ENCODE assay signal across 14 cellular contexts in genomic region chr5:179613460-179614071, GRCh38. TPM values are rescaled to one million over a fixed set of nuclear protein-coding genes. Genes with fewer than 3 reads are reported as not detected.
A peak's percentile ranks its signal among the peaks of the same experiment; 100 is the strongest.
DNase-seq lines count a peak whose midpoint lies in the region; ATAC-seq and TF ChIP-seq lines count a peak whose summit lies in the region.
"Had no signal": no experiment of that assay in that cellular context is flagged by ENCODE, and none has a peak within 500 bp of the region (broad histone marks: within the 10 kb centered on the region; RNA-seq: fewer than 3 reads in every experiment).

No MANE protein-coding gene starts in this region.

- H3K27me3 ChIP-seq in A673 (replicated peaks; ENCODE audit: insufficient read depth, low read depth, low read length, poor library complexity) (no peaks in the 10 kb centered on the region), right lobe of liver (no peaks in the 10 kb centered on the region)
- H3K27me3 ChIP-seq: Peyer's patch had no signal

- DNase-seq in A673 (ENCODE audit: low spot score) (no peak), right lobe of liver (no peak), left colon (no peak)
- peak; percentile 51 to 52 for DNase-seq in activated T-cell treated with anti-CD3 and anti-CD28 coated beads, Interleukin-2, amount 50 U/mL, for 48 hours
- DNase-seq: activated CD4-positive, alpha-beta T cell treated with anti-CD3 and anti-CD28 coated beads for 4 hours; caudate nucleus; HCEC 1CT; NCI-H1436 treated with DMSO at 0.1 percent for 48 hours had no signal

- CTCF ChIA-PET in A673 (lab: Charles Lee): no interaction called here

- 83% methylated on average over 5 of the region's 8 CpGs for WGBS in right lobe of liver (ENCODE audit: insufficient coverage, low coverage, low lambda C conversion rate, missing lambda C conversion rate)

- H3K4me1 ChIP-seq in A673 (ENCODE audit: insufficient read depth, low read length, poor library complexity, severe bottlenecking) (peaks cover 20% of the 10 kb centered on the region), right lobe of liver (peaks cover 0 to 33% (median 3%) of the 10 kb centered on the region in 4 donors)

- TF ChIP-seq POLR2A in GM18505 (IDR thresholded peaks at IDR 0.05; ENCODE audit: borderline replicate concordance, extremely low read depth, insufficient read depth, insufficient read length) (peak; percentile 20), right lobe of liver (IDR thresholded peaks at IDR 0.05) (peak; percentile 39)

- POLR2A ChIA-PET in A673 (lab: Charles Lee; ENCODE audit: low non-redundant PET): interaction anchor here (1.8 kb wide), 1 partner anchor 10 kb away, joined by 15 read pairs; the partner anchor contains the start of gene HNRNPH1

- TF ChIP-seq CTCF in A673 (conservative IDR thresholded peaks at IDR 0.05; ENCODE audit: low read depth, low read length) (no peak), right lobe of liver (IDR thresholded peaks at IDR 0.05) (no peak)

- H3K4me3 ChIP-seq in A673 (ENCODE audit: low read depth, low read length, poor library complexity, severe bottlenecking) (no peak overlapping the region), right lobe of liver (no peak overlapping the region)
- H3K4me3 ChIP-seq: Peyer's patch had no signal

- H3K9me3 ChIP-seq in A673 (ENCODE audit: low read depth, low read length, poor library complexity, severe bottlenecking) (no peaks in the 10 kb centered on the region), right lobe of liver (no peaks in the 10 kb centered on the region)
- H3K9me3 ChIP-seq: Peyer's patch had no signal

- H3K27ac ChIP-seq in A673 (ENCODE audit: low read depth, low read length, poor library complexity, severe bottlenecking): peak overlapping the region; percentile 2
- no peak overlapping the region for H3K27ac ChIP-seq in right lobe of liver
- H3K27ac ChIP-seq: HL-60, Peyer's patch had no signal

- H3K36me3 ChIP-seq in A673 (ENCODE audit: insufficient read depth, low read length, poor library complexity, severe bottlenecking) (peaks cover 95% of the 10 kb centered on the region), right lobe of liver (peaks cover 51 to 92% (median 72%) of the 10 kb centered on the region in 4 donors)

- no TSS peak for BruUV-seq in A673 (replicated peaks; lab: Mats Ljungman, UMichigan)

- intact Hi-C loops in A673 (cut with micrococcal nuclease; ENCODE audit: unreplicated experiment): no loop called here
- intact Hi-C loops in right lobe of liver (cut with DNase I): loop anchor here in 1 of 2 donors (10.0 kb wide), 1 partner anchor 49 kb away; no protein-coding TSS in a partner anchor
- intact Hi-C loops in left colon (cut with DNase I, micrococcal nuclease): no loop called here

- ATAC-seq in GM18505 (IDR thresholded peaks at IDR 0.05; ENCODE audit: unreplicated experiment) (no peak), right lobe of liver (no peak), HG02571 (IDR thresholded peaks at IDR 0.05; ENCODE audit: unreplicated experiment) (no peak), GM21825 (IDR thresholded peaks at IDR 0.05; ENCODE audit: unreplicated experiment) (no peak), left colon (no peak), GM18907 (IDR thresholded peaks at IDR 0.05; ENCODE audit: unreplicated experiment) (no peak)

RNA-seq across cellular contexts. Expression of gene HNRNPH1, which starts 9.9 kb away (rescaled TPM):
- total RNA-seq in A673 (2021): 918 and 972 TPM in 2 replicates
- total RNA-seq in right lobe of liver: 100 to 1,000 TPM; 140 to 305 (median 219) TPM
- 100 to 1,000 TPM; 352 to 431 TPM for total RNA-seq in left colon

Comparison
In these comparisons a context has a peak if more than half of its experiments do, and no peak if none do; other contexts are left out.
1. DNase-seq: peak in activated T-cell treated with anti-CD3 and anti-CD28 coated beads, Interleukin-2, amount 50 U/mL, for 48 hours (2 of 2); none in A673 (single experiment), right lobe of liver (0 of 3) and left colon (0 of 2).